1 cellular context compared by ENCODE assay signal in genomic region chr12:55687746-55688145, GRCh38.
TF ChIP-seq lines count a peak whose summit lies in the region.

No MANE protein-coding gene starts in this region.

TF ChIP-seq in K562, 482 proteins besides CTCF, POLR2A, EP300 and RAD21:
- TF ChIP-seq EGR1 (conservative IDR thresholded peaks at IDR 0.05) (peak; percentile 34; the same call in 1 of the 2 replicates), ZNF12 (CRISPR knock-in tag; IDR thresholded peaks at IDR 0.05) (no peak), SUPT5H (IDR thresholded peaks at IDR 0.05) (no peak)
